In the genomic region with DNA sequence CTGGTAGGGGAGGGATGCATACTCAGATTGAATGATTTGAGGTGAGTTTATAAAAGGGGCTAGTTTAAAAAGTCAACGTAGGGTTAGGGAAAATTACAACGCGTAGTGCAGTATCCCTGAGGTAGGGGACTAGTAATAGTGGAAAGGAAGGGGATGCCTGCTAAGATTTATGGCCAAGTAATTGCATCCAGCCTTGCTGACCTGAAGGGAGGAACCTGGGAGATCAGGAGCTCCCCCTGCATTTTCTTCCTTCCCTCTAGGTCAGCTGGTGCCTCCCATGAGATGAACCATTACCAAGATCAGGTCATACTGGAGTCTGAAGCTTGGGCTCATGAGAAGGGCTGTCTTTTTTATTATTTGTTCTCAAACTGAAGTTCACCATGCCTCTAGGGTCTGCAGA, we compare ENCODE assay signal across 24 cellular contexts.
"Had no signal": no experiment of that assay in that cellular context is flagged by ENCODE, and none has a peak within 500 bp of the region (broad histone marks: within the 10 kb centered on the region; RNA-seq: fewer than 3 reads in every experiment).

No MANE protein-coding gene starts in this region.

- H3K27ac Mint-ChIP-seq: stimulated activated effector memory CD8-positive, alpha-beta T cell treated with anti-CD3 and anti-CD28 coated beads, Interleukin-12 subunit alpha, Interleukin-12 subunit beta, amount 100 ng/mL, for 72 hours; stimulated activated memory B cell treated with anti-CD40 and anti-IgM and Interleukin-4, amounts not matched to agents 10 μg/mL and 1 μg/mL and 100 μg/mL, for 72 hours; stimulated activated naive B cell treated with anti-CD40 and anti-IgM and Interleukin-4, amounts not matched to agents 10 μg/mL and 1 μg/mL and 100 μg/mL, for 72 hours; stimulated activated naive CD8-positive, alpha-beta T cell treated with anti-CD3 and anti-CD28 coated beads, Interleukin-15, amount 100 ng/mL, for 72 hours; stimulated activated naive CD8-positive, alpha-beta T cell treated with anti-CD3 and anti-CD28 coated beads, Interleukin-15, Interleukin-2, amounts not matched to agents 100 ng/mL and 50 ng/mL, for 24 hours; type B pancreatic cell had no signal

- DNase-seq: stimulated activated CD4-positive, alpha-beta T cell treated with anti-CD3 and anti-CD28 coated beads, Interleukin-2, amount 100 ng/mL, for 48 hours; stimulated activated CD4-positive, alpha-beta T cell treated with anti-CD3 and anti-CD28 coated beads, Interleukin-4, amount 100 ng/mL, for 1 hour; stimulated activated CD4-positive, alpha-beta T cell treated with anti-CD3 and anti-CD28 coated beads, Interleukin-4, amount 100 ng/mL, for 24 hours; stimulated activated CD4-positive, alpha-beta T cell treated with anti-CD3 and anti-CD28 coated beads, Interleukin-4, amount 100 ng/mL, for 4 hours; stimulated activated CD8-positive, alpha-beta memory T cell treated with anti-CD3 and anti-CD28 coated beads, Interleukin-4, amount 100 ng/mL, for 48 hours; stimulated activated naive B cell treated with anti-CD40 and anti-IgM and Interleukin-4, amounts not matched to agents 10 μg/mL and 1 μg/mL and 100 μg/mL, for 72 hours; stimulated activated naive CD4-positive, alpha-beta T cell; stimulated activated naive CD4-positive, alpha-beta T cell treated with Interleukin-2 at 50 U/mL for 16 hours; stimulated activated naive CD8-positive, alpha-beta T cell treated with anti-CD3 and anti-CD28 coated beads, Interleukin-15, amount 100 ng/mL, for 72 hours; stimulated activated naive CD8-positive, alpha-beta T cell treated with anti-CD3 and anti-CD28 coated beads, Interleukin-15, Interleukin-2, amounts not matched to agents 100 U/mL and 50 U/mL, for 24 hours; stomach; substantia nigra; testis; thyroid gland; tibial artery; transverse colon; trophoblast cell; upper lobe of left lung; upper lobe of right lung; uterus had no signal

- H3K4me1 Mint-ChIP-seq: stimulated activated effector memory CD8-positive, alpha-beta T cell treated with anti-CD3 and anti-CD28 coated beads, Interleukin-12 subunit alpha, Interleukin-12 subunit beta, amount 100 ng/mL, for 72 hours; stimulated activated memory B cell treated with anti-CD40 and anti-IgM and Interleukin-4, amounts not matched to agents 10 μg/mL and 1 μg/mL and 100 μg/mL, for 72 hours; stimulated activated naive B cell treated with anti-CD40 and anti-IgM and Interleukin-4, amounts not matched to agents 10 μg/mL and 1 μg/mL and 100 μg/mL, for 72 hours; stimulated activated naive CD8-positive, alpha-beta T cell treated with anti-CD3 and anti-CD28 coated beads, Interleukin-15, amount 100 ng/mL, for 72 hours had no signal

- H3K9me3 Mint-ChIP-seq: stimulated activated naive CD8-positive, alpha-beta T cell treated with anti-CD3 and anti-CD28 coated beads, Interleukin-15, Interleukin-2, amounts not matched to agents 100 ng/mL and 50 ng/mL, for 24 hours; type B pancreatic cell had no signal

- ATAC-seq: stimulated activated effector memory CD8-positive, alpha-beta T cell treated with anti-CD3 and anti-CD28 coated beads, Interleukin-12 subunit alpha, Interleukin-12 subunit beta, amount 100 ng/mL, for 72 hours; stimulated activated memory B cell treated with anti-CD40 and anti-IgM and Interleukin-4, amounts not matched to agents 10 μg/mL and 1 μg/mL and 100 μg/mL, for 72 hours; stimulated activated naive B cell treated with anti-CD40 and anti-IgM and Interleukin-4, amounts not matched to agents 10 μg/mL and 1 μg/mL and 100 μg/mL, for 72 hours; stimulated activated naive CD8-positive, alpha-beta T cell treated with anti-CD3 and anti-CD28 coated beads, Interleukin-15, amount 100 ng/mL, for 72 hours; stimulated activated naive CD8-positive, alpha-beta T cell treated with anti-CD3 and anti-CD28 coated beads, Interleukin-15, Interleukin-2, amounts not matched to agents 100 U/mL and 50 U/mL, for 24 hours; upper lobe of right lung had no signal

- H3K4me3 Mint-ChIP-seq: stimulated activated effector memory CD8-positive, alpha-beta T cell treated with anti-CD3 and anti-CD28 coated beads, Interleukin-12 subunit alpha, Interleukin-12 subunit beta, amount 100 ng/mL, for 72 hours; stimulated activated memory B cell treated with anti-CD40 and anti-IgM and Interleukin-4, amounts not matched to agents 10 μg/mL and 1 μg/mL and 100 μg/mL, for 72 hours; stimulated activated naive B cell treated with anti-CD40 and anti-IgM and Interleukin-4, amounts not matched to agents 10 μg/mL and 1 μg/mL and 100 μg/mL, for 72 hours; stimulated activated naive CD8-positive, alpha-beta T cell treated with anti-CD3 and anti-CD28 coated beads, Interleukin-15, amount 100 ng/mL, for 72 hours; stimulated activated naive CD8-positive, alpha-beta T cell treated with anti-CD3 and anti-CD28 coated beads, Interleukin-15, Interleukin-2, amounts not matched to agents 100 ng/mL and 50 ng/mL, for 24 hours; type B pancreatic cell had no signal

- H3K27me3 Mint-ChIP-seq: stimulated activated memory B cell treated with anti-CD40 and anti-IgM and Interleukin-4, amounts not matched to agents 10 μg/mL and 1 μg/mL and 100 μg/mL, for 72 hours; stimulated activated naive B cell treated with anti-CD40 and anti-IgM and Interleukin-4, amounts not matched to agents 10 μg/mL and 1 μg/mL and 100 μg/mL, for 72 hours; stimulated activated naive CD8-positive, alpha-beta T cell treated with anti-CD3 and anti-CD28 coated beads, Interleukin-15, amount 100 ng/mL, for 72 hours; stimulated activated naive CD8-positive, alpha-beta T cell treated with anti-CD3 and anti-CD28 coated beads, Interleukin-15, Interleukin-2, amounts not matched to agents 100 ng/mL and 50 ng/mL, for 24 hours had no signal

- H3K36me3 Mint-ChIP-seq: stimulated activated effector memory CD8-positive, alpha-beta T cell treated with anti-CD3 and anti-CD28 coated beads, Interleukin-12 subunit alpha, Interleukin-12 subunit beta, amount 100 ng/mL, for 72 hours; stimulated activated memory B cell treated with anti-CD40 and anti-IgM and Interleukin-4, amounts not matched to agents 10 μg/mL and 1 μg/mL and 100 μg/mL, for 72 hours; stimulated activated naive B cell treated with anti-CD40 and anti-IgM and Interleukin-4, amounts not matched to agents 10 μg/mL and 1 μg/mL and 100 μg/mL, for 72 hours; type B pancreatic cell had no signal
